Comparison of ENCODE assay signal across 1 cellular context in the genomic region with DNA sequence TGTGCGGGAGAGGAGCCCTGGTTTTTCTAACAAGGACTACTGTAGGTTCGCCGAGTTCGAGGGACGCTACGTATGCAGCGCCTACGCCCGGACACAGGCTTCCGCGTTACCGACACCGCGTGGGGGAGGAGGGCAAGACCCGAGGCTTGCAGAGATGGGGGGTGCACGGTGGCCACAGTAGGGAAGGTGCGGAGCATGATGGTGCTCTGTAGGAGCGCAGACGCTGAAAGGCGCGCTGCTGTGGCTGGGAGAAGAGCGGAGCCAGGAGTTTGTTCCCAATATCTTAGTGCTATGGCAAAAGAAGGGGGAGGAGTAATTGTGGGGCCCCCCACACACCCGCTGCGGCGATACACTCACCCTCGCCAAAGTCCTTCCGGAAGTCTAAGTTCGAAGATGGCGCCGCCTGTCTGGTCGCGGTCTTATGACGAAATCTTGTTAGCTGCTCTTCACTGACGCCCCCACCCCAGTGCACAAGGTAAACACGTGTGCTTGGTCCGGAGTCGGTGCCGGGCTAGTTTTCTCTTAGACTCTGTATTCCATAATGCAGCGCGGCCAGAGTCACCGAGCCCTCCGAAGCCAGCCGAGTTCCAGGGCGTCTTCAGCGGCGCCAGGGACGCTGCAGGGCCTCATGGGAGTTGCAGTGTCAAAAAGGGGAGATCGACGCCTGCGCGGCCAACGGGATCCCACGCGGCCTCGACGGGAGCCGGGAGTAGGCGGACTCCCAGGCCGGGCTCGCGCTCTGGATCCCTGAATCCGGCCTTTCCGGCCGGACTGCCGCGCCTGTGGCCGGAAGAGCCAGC.
TF ChIP-seq lines count a peak whose summit lies in the region.

A gene with protein sequence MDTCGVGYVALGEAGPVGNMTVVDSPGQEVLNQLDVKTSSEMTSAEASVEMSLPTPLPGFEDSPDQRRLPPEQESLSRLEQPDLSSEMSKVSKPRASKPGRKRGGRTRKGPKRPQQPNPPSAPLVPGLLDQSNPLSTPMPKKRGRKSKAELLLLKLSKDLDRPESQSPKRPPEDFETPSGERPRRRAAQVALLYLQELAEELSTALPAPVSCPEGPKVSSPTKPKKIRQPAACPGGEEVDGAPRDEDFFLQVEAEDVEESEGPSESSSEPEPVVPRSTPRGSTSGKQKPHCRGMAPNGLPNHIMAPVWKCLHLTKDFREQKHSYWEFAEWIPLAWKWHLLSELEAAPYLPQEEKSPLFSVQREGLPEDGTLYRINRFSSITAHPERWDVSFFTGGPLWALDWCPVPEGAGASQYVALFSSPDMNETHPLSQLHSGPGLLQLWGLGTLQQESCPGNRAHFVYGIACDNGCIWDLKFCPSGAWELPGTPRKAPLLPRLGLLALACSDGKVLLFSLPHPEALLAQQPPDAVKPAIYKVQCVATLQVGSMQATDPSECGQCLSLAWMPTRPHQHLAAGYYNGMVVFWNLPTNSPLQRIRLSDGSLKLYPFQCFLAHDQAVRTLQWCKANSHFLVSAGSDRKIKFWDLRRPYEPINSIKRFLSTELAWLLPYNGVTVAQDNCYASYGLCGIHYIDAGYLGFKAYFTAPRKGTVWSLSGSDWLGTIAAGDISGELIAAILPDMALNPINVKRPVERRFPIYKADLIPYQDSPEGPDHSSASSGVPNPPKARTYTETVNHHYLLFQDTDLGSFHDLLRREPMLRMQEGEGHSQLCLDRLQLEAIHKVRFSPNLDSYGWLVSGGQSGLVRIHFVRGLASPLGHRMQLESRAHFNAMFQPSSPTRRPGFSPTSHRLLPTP (minus strand): TSS at position 383 of the 800 bp plus-strand sequence. CDS start 13,210 bp downstream, outside the sequence.

TF ChIP-seq in HepG2, 621 proteins besides CTCF, POLR2A, EP300 and RAD21 (continued from another document and continues in another):
- TF ChIP-seq GMEB2 (CRISPR knock-in tag; IDR thresholded peaks at IDR 0.05; ENCODE audit: low read depth) (peak; percentile 54; the same call in 1 of the 2 replicates), ZNF441 (CRISPR knock-in tag; IDR thresholded peaks at IDR 0.05; ENCODE audit: borderline replicate concordance) (peak; percentile 90; the same call in 1 of the 2 replicates), SNAI1 (CRISPR knock-in tag; IDR thresholded peaks at IDR 0.05; ENCODE audit: borderline replicate concordance) (no peak), ZNF256 (CRISPR knock-in tag; conservative IDR thresholded peaks at IDR 0.05) (peak; percentile 64; the same call in 1 of the 2 replicates), TEAD3 (CRISPR knock-in tag; optimal IDR thresholded peaks at IDR 0.05; ENCODE audit: borderline replicate concordance) (peak; percentile 36), ATF3 (CRISPR knock-in tag; IDR thresholded peaks at IDR 0.05) (no peak; the same call in 1 of the 2 replicates), NBN (conservative IDR thresholded peaks at IDR 0.05) (no peak), POLR2AphosphoS2 (IDR thresholded peaks at IDR 0.05; ENCODE audit: low read depth, low read length) (no peak), NFAT5 (CRISPR knock-in tag; IDR thresholded peaks at IDR 0.05) (peak; percentile 90), POGZ (CRISPR knock-in tag; IDR thresholded peaks at IDR 0.05) (peak; percentile 71; the same call in 1 of the 2 replicates), MYPOP (CRISPR knock-in tag; IDR thresholded peaks at IDR 0.05) (peak; percentile 94), BRD4 (CRISPR knock-in tag; IDR thresholded peaks at IDR 0.05) (peak; percentile 95), SMC3 (IDR thresholded peaks at IDR 0.05; ENCODE audit: low read length) (peak; percentile 24; the same call in 1 of the 2 replicates), ZMYM3 (CRISPR knock-in tag; IDR thresholded peaks at IDR 0.05) (peak; percentile 33), PPARG (CRISPR knock-in tag; conservative IDR thresholded peaks at IDR 0.05) (no peak; the same call in 1 of the 2 replicates), ETV5 (CRISPR knock-in tag; IDR thresholded peaks at IDR 0.05; ENCODE audit: borderline replicate concordance) (peak; percentile 87), ZFP1 (CRISPR knock-in tag; IDR thresholded peaks at IDR 0.05) (peak; percentile 62; the same call in 1 of the 2 replicates), HES4 (CRISPR knock-in tag; IDR thresholded peaks at IDR 0.05; ENCODE audit: borderline replicate concordance) (no peak; the same call in 1 of the 2 replicates), ZNF24 (IDR thresholded peaks at IDR 0.05) (no peak), NCOR1 (IDR thresholded peaks at IDR 0.05; ENCODE audit: borderline replicate concordance, low read length) (peak; percentile 70; the same call in 1 of the 2 replicates), ATF7-NPFF (CRISPR knock-in tag; IDR thresholded peaks at IDR 0.05; ENCODE audit: low read depth) (peak; percentile 48; the same call in 1 of the 2 replicates), PAF1 (CRISPR knock-in tag; IDR thresholded peaks at IDR 0.05) (no peak; the same call in 1 of the 2 replicates), KDM1A (CRISPR knock-in tag; IDR thresholded peaks at IDR 0.05) (no peak), SNAPC5 (CRISPR knock-in tag; IDR thresholded peaks at IDR 0.05; ENCODE audit: borderline replicate concordance) (peak; percentile 79; the same call in 1 of the 2 replicates), GTF3A (CRISPR knock-in tag; conservative IDR thresholded peaks at IDR 0.05) (0 out of 2 replicates have a peak, but pooled peaks have one; percentile 36), FOSL1 (CRISPR knock-in tag; IDR thresholded peaks at IDR 0.05; ENCODE audit: borderline replicate concordance) (0 out of 2 replicates have a peak, but pooled peaks have one; percentile 8)
- TF ChIP-seq, protein P1, sequence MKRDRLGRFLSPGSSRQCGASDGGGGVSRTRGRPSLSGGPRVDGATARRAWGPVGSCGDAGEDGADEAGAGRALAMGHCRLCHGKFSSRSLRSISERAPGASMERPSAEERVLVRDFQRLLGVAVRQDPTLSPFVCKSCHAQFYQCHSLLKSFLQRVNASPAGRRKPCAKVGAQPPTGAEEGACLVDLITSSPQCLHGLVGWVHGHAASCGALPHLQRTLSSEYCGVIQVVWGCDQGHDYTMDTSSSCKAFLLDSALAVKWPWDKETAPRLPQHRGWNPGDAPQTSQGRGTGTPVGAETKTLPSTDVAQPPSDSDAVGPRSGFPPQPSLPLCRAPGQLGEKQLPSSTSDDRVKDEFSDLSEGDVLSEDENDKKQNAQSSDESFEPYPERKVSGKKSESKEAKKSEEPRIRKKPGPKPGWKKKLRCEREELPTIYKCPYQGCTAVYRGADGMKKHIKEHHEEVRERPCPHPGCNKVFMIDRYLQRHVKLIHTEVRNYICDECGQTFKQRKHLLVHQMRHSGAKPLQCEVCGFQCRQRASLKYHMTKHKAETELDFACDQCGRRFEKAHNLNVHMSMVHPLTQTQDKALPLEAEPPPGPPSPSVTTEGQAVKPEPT (CRISPR knock-in tag; IDR thresholded peaks at IDR 0.05; ENCODE audit: low read depth): peak; percentile 17; the same call in 1 of the 2 replicates
- TF ChIP-seq, protein P2, sequence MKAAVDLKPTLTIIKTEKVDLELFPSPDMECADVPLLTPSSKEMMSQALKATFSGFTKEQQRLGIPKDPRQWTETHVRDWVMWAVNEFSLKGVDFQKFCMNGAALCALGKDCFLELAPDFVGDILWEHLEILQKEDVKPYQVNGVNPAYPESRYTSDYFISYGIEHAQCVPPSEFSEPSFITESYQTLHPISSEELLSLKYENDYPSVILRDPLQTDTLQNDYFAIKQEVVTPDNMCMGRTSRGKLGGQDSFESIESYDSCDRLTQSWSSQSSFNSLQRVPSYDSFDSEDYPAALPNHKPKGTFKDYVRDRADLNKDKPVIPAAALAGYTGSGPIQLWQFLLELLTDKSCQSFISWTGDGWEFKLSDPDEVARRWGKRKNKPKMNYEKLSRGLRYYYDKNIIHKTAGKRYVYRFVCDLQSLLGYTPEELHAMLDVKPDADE (CRISPR knock-in tag; IDR thresholded peaks at IDR 0.05): no peak; the same call in 1 of the 2 replicates
- TF ChIP-seq, protein P3, sequence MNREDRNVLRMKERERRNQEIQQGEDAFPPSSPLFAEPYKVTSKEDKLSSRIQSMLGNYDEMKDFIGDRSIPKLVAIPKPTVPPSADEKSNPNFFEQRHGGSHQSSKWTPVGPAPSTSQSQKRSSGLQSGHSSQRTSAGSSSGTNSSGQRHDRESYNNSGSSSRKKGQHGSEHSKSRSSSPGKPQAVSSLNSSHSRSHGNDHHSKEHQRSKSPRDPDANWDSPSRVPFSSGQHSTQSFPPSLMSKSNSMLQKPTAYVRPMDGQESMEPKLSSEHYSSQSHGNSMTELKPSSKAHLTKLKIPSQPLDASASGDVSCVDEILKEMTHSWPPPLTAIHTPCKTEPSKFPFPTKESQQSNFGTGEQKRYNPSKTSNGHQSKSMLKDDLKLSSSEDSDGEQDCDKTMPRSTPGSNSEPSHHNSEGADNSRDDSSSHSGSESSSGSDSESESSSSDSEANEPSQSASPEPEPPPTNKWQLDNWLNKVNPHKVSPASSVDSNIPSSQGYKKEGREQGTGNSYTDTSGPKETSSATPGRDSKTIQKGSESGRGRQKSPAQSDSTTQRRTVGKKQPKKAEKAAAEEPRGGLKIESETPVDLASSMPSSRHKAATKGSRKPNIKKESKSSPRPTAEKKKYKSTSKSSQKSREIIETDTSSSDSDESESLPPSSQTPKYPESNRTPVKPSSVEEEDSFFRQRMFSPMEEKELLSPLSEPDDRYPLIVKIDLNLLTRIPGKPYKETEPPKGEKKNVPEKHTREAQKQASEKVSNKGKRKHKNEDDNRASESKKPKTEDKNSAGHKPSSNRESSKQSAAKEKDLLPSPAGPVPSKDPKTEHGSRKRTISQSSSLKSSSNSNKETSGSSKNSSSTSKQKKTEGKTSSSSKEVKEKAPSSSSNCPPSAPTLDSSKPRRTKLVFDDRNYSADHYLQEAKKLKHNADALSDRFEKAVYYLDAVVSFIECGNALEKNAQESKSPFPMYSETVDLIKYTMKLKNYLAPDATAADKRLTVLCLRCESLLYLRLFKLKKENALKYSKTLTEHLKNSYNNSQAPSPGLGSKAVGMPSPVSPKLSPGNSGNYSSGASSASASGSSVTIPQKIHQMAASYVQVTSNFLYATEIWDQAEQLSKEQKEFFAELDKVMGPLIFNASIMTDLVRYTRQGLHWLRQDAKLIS (CRISPR knock-in tag; IDR thresholded peaks at IDR 0.05): peak; percentile 86
- TF ChIP-seq, protein P4, sequence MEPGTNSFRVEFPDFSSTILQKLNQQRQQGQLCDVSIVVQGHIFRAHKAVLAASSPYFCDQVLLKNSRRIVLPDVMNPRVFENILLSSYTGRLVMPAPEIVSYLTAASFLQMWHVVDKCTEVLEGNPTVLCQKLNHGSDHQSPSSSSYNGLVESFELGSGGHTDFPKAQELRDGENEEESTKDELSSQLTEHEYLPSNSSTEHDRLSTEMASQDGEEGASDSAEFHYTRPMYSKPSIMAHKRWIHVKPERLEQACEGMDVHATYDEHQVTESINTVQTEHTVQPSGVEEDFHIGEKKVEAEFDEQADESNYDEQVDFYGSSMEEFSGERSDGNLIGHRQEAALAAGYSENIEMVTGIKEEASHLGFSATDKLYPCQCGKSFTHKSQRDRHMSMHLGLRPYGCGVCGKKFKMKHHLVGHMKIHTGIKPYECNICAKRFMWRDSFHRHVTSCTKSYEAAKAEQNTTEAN (CRISPR knock-in tag; conservative IDR thresholded peaks at IDR 0.05): peak; percentile 67
